ENCODE assay signal across 8 cellular contexts in the genomic region with DNA sequence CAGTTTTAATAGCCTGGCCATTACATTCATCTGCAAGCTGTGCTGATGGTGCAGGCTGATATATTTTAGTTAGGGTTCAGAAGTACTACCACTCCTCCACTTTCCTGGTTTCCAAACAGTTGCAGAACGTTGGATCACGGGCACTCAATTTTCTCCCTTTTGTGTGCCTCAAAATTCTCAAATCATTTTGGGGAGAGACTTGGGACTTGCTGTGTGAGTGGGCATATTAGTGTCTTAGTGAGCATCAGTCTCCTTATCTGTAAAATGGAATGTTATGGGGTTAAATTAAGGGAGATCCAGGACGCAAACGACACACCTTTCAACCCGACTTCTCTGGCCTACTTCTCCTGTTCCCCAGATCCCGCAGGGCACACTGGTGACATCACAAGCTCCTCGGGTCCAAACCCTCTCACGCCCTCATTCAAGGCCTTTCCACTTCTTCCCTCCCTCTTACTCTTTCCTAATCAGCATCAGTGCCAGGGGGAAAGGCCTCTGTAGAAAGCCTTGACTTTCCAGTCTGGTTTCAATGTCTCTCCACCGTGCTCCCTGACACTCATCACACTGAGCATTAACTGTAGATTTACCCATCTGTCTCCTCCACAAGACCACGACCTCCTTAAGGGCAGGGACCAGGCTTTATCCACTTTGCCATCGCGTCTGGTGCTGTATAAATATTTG. TPM values are rescaled to one million over a fixed set of nuclear protein-coding genes. Genes with fewer than 3 reads are reported as not detected.
DNase-seq lines count a peak whose midpoint lies in the region; ATAC-seq and TF ChIP-seq lines count a peak whose summit lies in the region.

No MANE protein-coding gene starts in this region.

- ATAC-seq in foreskin keratinocyte (peak; percentile 9), HG02759 (IDR thresholded peaks at IDR 0.05; ENCODE audit: unreplicated experiment) (no peak), HG03520 (IDR thresholded peaks at IDR 0.05; ENCODE audit: unreplicated experiment) (no peak)

- peak overlapping the region; percentile 85 for H3K9ac ChIP-seq in ES-I3 (ENCODE audit: low read depth, low read length)

- no peaks in the 10 kb centered on the region for H3K36me3 ChIP-seq in ES-I3 (ENCODE audit: insufficient read depth, low read length)

- DNase-seq in M059J (ENCODE audit: low read depth) (peak; percentile 63), foreskin keratinocyte (peak; percentile 18 to 33), non-pigmented ciliary epithelial cell (ENCODE audit: low read depth) (peak; percentile 35), NCI-H1436 treated with DMSO at 0.1 percent for 48 hours (lab: John Stamatoyannopoulos, UW) (no peak)
- peak; percentile 42 to 48 for DNase-seq in activated T-cell treated with anti-CD3 and anti-CD28 coated beads, Interleukin-2, amount 50 U/mL, for 48 hours

- H3K9me3 ChIP-seq in ES-I3 (ENCODE audit: control insufficient read depth, insufficient read depth, low read length), result no peaks in the 10 kb centered on the region

- no peaks in the 10 kb centered on the region for H3K27me3 ChIP-seq in foreskin keratinocyte

- TF ChIP-seq CTCF in foreskin keratinocyte (conservative IDR thresholded peaks at IDR 0.05), result no peak

- peaks cover 4% of the 10 kb centered on the region; the same call in 1 of the 2 replicates for H3K4me1 ChIP-seq in ES-I3 (ENCODE audit: insufficient read depth, low read length)
- peaks cover 3% of the 10 kb centered on the region for H3K4me1 ChIP-seq in foreskin keratinocyte

- H3K27ac ChIP-seq in foreskin keratinocyte, result peak overlapping the region; percentile 94

RNA-seq across cellular contexts. Expression of a gene that starts 1.2 kb away (rescaled TPM):
- 46.5 and 67.0 TPM in 2 replicates for total RNA-seq in M059J (2014; rRNA removed; shearing (Covaris generic))
- 19.1 and 21.9 TPM in 2 replicates for total RNA-seq in foreskin keratinocyte
- 30.3 and 30.9 TPM in 2 replicates for polyA plus RNA-seq in foreskin keratinocyte

RNA-seq across cellular contexts. Expression of a gene that starts 1.4 kb away (rescaled TPM):
- 86.1 and 95.6 TPM in 2 replicates for total RNA-seq in M059J (2014; rRNA removed; shearing (Covaris generic))
- 60.8 and 72.0 TPM in 2 replicates for total RNA-seq in foreskin keratinocyte
- 10.2 and 10.4 TPM in 2 replicates for polyA plus RNA-seq in foreskin keratinocyte
